ENCODE assay signal across 8 cellular contexts in genomic region chr20:37406010-37406998, GRCh38.
DNase-seq lines count a peak whose midpoint lies in the region; ATAC-seq and TF ChIP-seq lines count a peak whose summit lies in the region.

No MANE protein-coding gene starts in this region.

- no peaks in the 10 kb centered on the region for H3K9me3 Mint-ChIP-seq in chondrocyte (ENCODE audit: low read depth)

- peaks cover 22% of the 10 kb centered on the region for H3K27me3 Mint-ChIP-seq in chondrocyte (ENCODE audit: low read depth)

- peak overlapping the region; percentile 66 for H3K4me3 Mint-ChIP-seq in chondrocyte (ENCODE audit: unreplicated experiment)

- peaks cover 17% of the 10 kb centered on the region for H3K4me1 Mint-ChIP-seq in chondrocyte (ENCODE audit: low read depth)

- H3K36me3 ChIP-seq in SU-DHL-6 (ENCODE audit: low read length) (no peaks in the 10 kb centered on the region), lung (ENCODE audit: control insufficient read depth in 2 of 2, insufficient read depth in 2 of 2, low read length in 2 of 2) (peaks cover 0 to 28% of the 10 kb centered on the region in 2 donors)

- peaks cover 0 to 7% of the 10 kb centered on the region in 2 donors for H3K4me1 ChIP-seq in lung (ENCODE audit: control insufficient read depth in 2 of 2, insufficient read depth in 2 of 2, low read length in 2 of 2)

- peak; percentile 13 for ATAC-seq in lung (ENCODE audit: insufficient read depth, low FRiP score)
- no peak for ATAC-seq in GM18909 (IDR thresholded peaks at IDR 0.05; ENCODE audit: poor library complexity, unreplicated experiment)

- H3K36me3 Mint-ChIP-seq in chondrocyte (ENCODE audit: low read depth) = peaks cover 5% of the 10 kb centered on the region

- no peak overlapping the region for H3K4me3 ChIP-seq in SU-DHL-6 (ENCODE audit: insufficient read depth, low read length, poor library complexity, severe bottlenecking)
- no peak overlapping the region for H3K4me3 ChIP-seq in lung

- H3K4me2 ChIP-seq in SU-DHL-6 (ENCODE audit: low read depth, low read length, poor library complexity, severe bottlenecking) = peak overlapping the region; percentile 54

- H3K79me2 ChIP-seq in SU-DHL-6 (ENCODE audit: insufficient read depth, low read length) = no peaks in the 10 kb centered on the region

- H3K27ac ChIP-seq in SU-DHL-6 (ENCODE audit: low read depth, low read length) (no peak overlapping the region), lung (ENCODE audit: low read depth in 1 of 2, low read length in 1 of 2) (no peak overlapping the region)

- H3K27ac Mint-ChIP-seq in chondrocyte (ENCODE audit: unreplicated experiment) = peak overlapping the region; percentile 24

- no peak for TF ChIP-seq CTCF in SU-DHL-6 (IDR thresholded peaks at IDR 0.05; ENCODE audit: insufficient read depth, low read length, poor library complexity, severe bottlenecking)
- no peak for TF ChIP-seq CTCF in chondrocyte (IDR thresholded peaks at IDR 0.05)
- no peak for TF ChIP-seq CTCF in lung (IDR thresholded peaks at IDR 0.05; ENCODE audit: control extremely low read depth, extremely low read depth)

- WGBS in lung, 2 donors = 16 to 17% methylated on average over 48 to 49 of the region's 49 CpGs

- H3F3A ChIP-seq in SU-DHL-6 (ENCODE audit: insufficient read depth) = no peaks in the 10 kb centered on the region

- H3K9me3 ChIP-seq in SU-DHL-6 (ENCODE audit: insufficient read depth, low read length) (no peaks in the 10 kb centered on the region), lung (ENCODE audit: control insufficient read depth in 2 of 2, insufficient read depth in 1 of 2, low read length in 1 of 2) (no peaks in the 10 kb centered on the region)

- peak; percentile 35 for DNase-seq in SIG-M5 treated with dmso at 0.1 percent for 504 hours (lab: John Stamatoyannopoulos, UW; ENCODE audit: unreplicated experiment)
- no peak for DNase-seq in SIG-M5 (lab: John Stamatoyannopoulos, UW)
- peak; percentile 91 for DNase-seq in HuH-7.5 (ENCODE audit: low spot score)
- DNase-seq in chondrocyte (ENCODE audit: low spot score) = no peak
- DNase-seq in lung (ENCODE audit: low spot score) = no peak
- peak; percentile 20 to 27 for DNase-seq in stimulated activated CD8-positive, alpha-beta memory T cell treated with anti-CD3 and anti-CD28 coated beads, Interleukin-15, amount 100 ng/mL, for 48 hours (ENCODE audit: low read depth in 2 of 2)

- no peaks in the 10 kb centered on the region for H3K9me2 ChIP-seq in SU-DHL-6 (replicated peaks; ENCODE audit: insufficient read depth, low read length)

- H3K27me3 ChIP-seq in SU-DHL-6 (ENCODE audit: low read length) (no peaks in the 10 kb centered on the region), lung (ENCODE audit: control insufficient read depth, insufficient read depth) (no peaks in the 10 kb centered on the region)

- H3K9ac ChIP-seq in SU-DHL-6 (ENCODE audit: low read length) = 0 out of 2 replicates have a peak overlapping the region, but pooled peaks have one; percentile 15

- H4K20me1 ChIP-seq in SU-DHL-6 (ENCODE audit: low read depth, low read length) = no peaks in the 10 kb centered on the region

- H2AFZ ChIP-seq in SU-DHL-6 (ENCODE audit: low read depth, low read length, severe bottlenecking) = peak overlapping the region; percentile 33

Comparison
In these comparisons a context has a peak if more than half of its experiments do, and no peak if none do; other contexts are left out.
1. DNase-seq: peak in SIG-M5 treated with dmso at 0.1 percent for 504 hours (single experiment), HuH-7.5 (single experiment) and stimulated activated CD8-positive, alpha-beta memory T cell treated with anti-CD3 and anti-CD28 coated beads, Interleukin-15, amount 100 ng/mL, for 48 hours (2 of 2); none in SIG-M5 (single experiment), chondrocyte (single experiment) and lung (single experiment).